In genomic region chr2:23241611-23242245, GRCh38 we compare ENCODE assay signal across 20 cellular contexts.
DNase-seq lines count a peak whose midpoint lies in the region; ATAC-seq, FAIRE-seq and TF ChIP-seq lines count a peak whose summit lies in the region.
"Had no signal": no experiment of that assay in that cellular context is flagged by ENCODE, and none has a peak within 500 bp of the region (broad histone marks: within the 10 kb centered on the region; RNA-seq: fewer than 3 reads in every experiment).

No MANE protein-coding gene starts in this region.

- no peak for FAIRE-seq in urothelium cell line (lab: Jason Lieb, UNC)

- H3K4me1 Mint-ChIP-seq in activated CD4-positive, alpha-beta T cell treated with anti-CD3 and anti-CD28 coated beads, Interleukin-2, amount 10 ng/mL, durations not matched to agents 24 days and 14 days = no peaks in the 10 kb centered on the region
- no peaks in the 10 kb centered on the region for H3K4me1 Mint-ChIP-seq in activated CD4-positive, alpha-beta T cell treated with anti-CD3 and anti-CD28 coated beads for 36 hours
- H3K4me1 Mint-ChIP-seq in stimulated activated naive B cell treated with anti-CD40 and anti-IgM and Interleukin-4, amounts not matched to agents 10 μg/mL and 1 μg/mL and 100 μg/mL, for 72 hours = no peaks in the 10 kb centered on the region
- H3K4me1 Mint-ChIP-seq in Calu3 (ENCODE audit: low read depth, unreplicated experiment) = no peaks in the 10 kb centered on the region
- H3K4me1 Mint-ChIP-seq: activated CD4-positive, alpha-beta memory T cell treated with anti-CD3 and anti-CD28 coated beads, Interleukin-2, amount 10 ng/mL, durations not matched to agents 7 days and 5 days; activated naive CD8-positive, alpha-beta T cell treated with anti-CD3 and anti-CD28 coated beads for 36 hours; T-cell had no signal

- no peak for ATAC-seq in activated CD4-positive, alpha-beta T cell treated with anti-CD3 and anti-CD28 coated beads for 36 hours
- no peak for ATAC-seq in GM18870 (IDR thresholded peaks at IDR 0.05; ENCODE audit: unreplicated experiment)
- ATAC-seq in stimulated activated naive B cell treated with anti-CD40 and anti-IgM and Interleukin-4, amounts not matched to agents 10 μg/mL and 1 μg/mL and 100 μg/mL, for 72 hours (replicated peaks) = no peak
- ATAC-seq: CD8-positive, alpha-beta T cell; foreskin keratinocyte; T-cell had no signal

- no peaks in the 10 kb centered on the region for H3K27me3 Mint-ChIP-seq in activated CD4-positive, alpha-beta T cell treated with anti-CD3 and anti-CD28 coated beads, Interleukin-2, amount 10 ng/mL, durations not matched to agents 24 days and 14 days
- peaks cover 3% of the 10 kb centered on the region for H3K27me3 Mint-ChIP-seq in activated CD4-positive, alpha-beta T cell treated with anti-CD3 and anti-CD28 coated beads for 36 hours
- H3K27me3 Mint-ChIP-seq in stimulated activated naive B cell treated with anti-CD40 and anti-IgM and Interleukin-4, amounts not matched to agents 10 μg/mL and 1 μg/mL and 100 μg/mL, for 72 hours = peaks cover 0 to 4% of the 10 kb centered on the region in 2 donors
- no peaks in the 10 kb centered on the region for H3K27me3 Mint-ChIP-seq in Calu3 (ENCODE audit: unreplicated experiment)
- H3K27me3 Mint-ChIP-seq: activated CD4-positive, alpha-beta memory T cell treated with anti-CD3 and anti-CD28 coated beads, Interleukin-2, amount 10 ng/mL, durations not matched to agents 7 days and 5 days had no signal

- BruUV-seq in Calu3 (replicated peaks; lab: Mats Ljungman, UMichigan) = no TSS peak

- H3K36me3 Mint-ChIP-seq in activated CD4-positive, alpha-beta T cell treated with anti-CD3 and anti-CD28 coated beads, Interleukin-2, amount 10 ng/mL, durations not matched to agents 24 days and 14 days (ENCODE audit: low read depth) = no peaks in the 10 kb centered on the region
- H3K36me3 Mint-ChIP-seq in activated CD4-positive, alpha-beta T cell treated with anti-CD3 and anti-CD28 coated beads for 36 hours (ENCODE audit: low read depth) = no peaks in the 10 kb centered on the region
- no peaks in the 10 kb centered on the region for H3K36me3 Mint-ChIP-seq in stimulated activated naive B cell treated with anti-CD40 and anti-IgM and Interleukin-4, amounts not matched to agents 10 μg/mL and 1 μg/mL and 100 μg/mL, for 72 hours
- no peaks in the 10 kb centered on the region for H3K36me3 Mint-ChIP-seq in Calu3 (ENCODE audit: insufficient read depth, unreplicated experiment)
- H3K36me3 Mint-ChIP-seq: activated naive CD8-positive, alpha-beta T cell treated with anti-CD3 and anti-CD28 coated beads for 36 hours; CD8-positive, alpha-beta T cell; T-cell had no signal

- TF ChIP-seq CTCF in Calu3 (IDR thresholded peaks at IDR 0.05; ENCODE audit: unreplicated experiment) = no peak

- peak; percentile 34 for DNase-seq in activated CD4-positive, alpha-beta T cell treated with anti-CD3 and anti-CD28 coated beads, Interleukin-2, amount 10 ng/mL, durations not matched to agents 24 days and 14 days
- no peak for DNase-seq in activated CD4-positive, alpha-beta T cell treated with anti-CD3 and anti-CD28 coated beads for 36 hours
- DNase-seq in NCI-H748 treated with DMSO at 0.1 percent for 48 hours (lab: John Stamatoyannopoulos, UW) (peak; percentile 25), kidney tubule cell (ENCODE audit: low spot score) (peak; percentile 55), urothelium cell line (ENCODE audit: low spot score) (peak; percentile 67), Calu3 (no peak)
- no peak for DNase-seq in stimulated activated naive B cell treated with anti-CD40 and anti-IgM and Interleukin-4, amounts not matched to agents 10 μg/mL and 1 μg/mL and 100 μg/mL, for 72 hours
- DNase-seq: activated CD4-positive, alpha-beta memory T cell treated with anti-CD3 and anti-CD28 coated beads, Interleukin-2, amount 10 ng/mL, durations not matched to agents 7 days and 5 days; activated naive CD8-positive, alpha-beta T cell treated with anti-CD3 and anti-CD28 coated beads for 36 hours; CD8-positive, alpha-beta T cell; cerebellar nuclear complex; foreskin keratinocyte; H7; NCI-H1092; NCI-H2029 treated with DMSO at 0.1 percent for 48 hours; NK-92 treated with Interleukin-12 subunit alpha and Interleukin-12 subunit beta, amount 100 ng/mL, for 24 hours; stomach; T-cell had no signal

- POLR2A ChIA-PET in activated CD4-positive, alpha-beta T cell treated with anti-CD3 and anti-CD28 coated beads for 36 hours (lab: Charles Lee) = no interaction called here

- no peak overlapping the region for H3K4me3 Mint-ChIP-seq in activated CD4-positive, alpha-beta T cell treated with anti-CD3 and anti-CD28 coated beads, Interleukin-2, amount 10 ng/mL, durations not matched to agents 24 days and 14 days
- H3K4me3 Mint-ChIP-seq in activated CD4-positive, alpha-beta T cell treated with anti-CD3 and anti-CD28 coated beads for 36 hours = no peak overlapping the region
- no peak overlapping the region for H3K4me3 Mint-ChIP-seq in stimulated activated naive B cell treated with anti-CD40 and anti-IgM and Interleukin-4, amounts not matched to agents 10 μg/mL and 1 μg/mL and 100 μg/mL, for 72 hours
- H3K4me3 Mint-ChIP-seq in Calu3 (ENCODE audit: low read depth, unreplicated experiment) = no peak overlapping the region
- H3K4me3 Mint-ChIP-seq: activated CD4-positive, alpha-beta memory T cell treated with anti-CD3 and anti-CD28 coated beads, Interleukin-2, amount 10 ng/mL, durations not matched to agents 7 days and 5 days; activated naive CD8-positive, alpha-beta T cell treated with anti-CD3 and anti-CD28 coated beads for 36 hours; CD8-positive, alpha-beta T cell; neural crest cell; T-cell had no signal

- intact Hi-C loops in activated CD4-positive, alpha-beta T cell treated with anti-CD3 and anti-CD28 coated beads, Interleukin-2, amount 10 ng/mL, durations not matched to agents 24 days and 14 days (cut with micrococcal nuclease) = no loop called here
- intact Hi-C loops in activated CD4-positive, alpha-beta T cell treated with anti-CD3 and anti-CD28 coated beads for 36 hours (cut with DNase I, micrococcal nuclease) = no loop called here
- intact Hi-C loops in Calu3 (cut with micrococcal nuclease; ENCODE audit: unreplicated experiment) = no loop called here

- H3K27ac Mint-ChIP-seq in activated CD4-positive, alpha-beta T cell treated with anti-CD3 and anti-CD28 coated beads, Interleukin-2, amount 10 ng/mL, durations not matched to agents 24 days and 14 days = no peak overlapping the region
- no peak overlapping the region for H3K27ac Mint-ChIP-seq in activated CD4-positive, alpha-beta T cell treated with anti-CD3 and anti-CD28 coated beads for 36 hours
- no peak overlapping the region for H3K27ac Mint-ChIP-seq in stimulated activated naive B cell treated with anti-CD40 and anti-IgM and Interleukin-4, amounts not matched to agents 10 μg/mL and 1 μg/mL and 100 μg/mL, for 72 hours
- H3K27ac Mint-ChIP-seq in Calu3 (ENCODE audit: unreplicated experiment) = no peak overlapping the region
- H3K27ac Mint-ChIP-seq: activated CD4-positive, alpha-beta memory T cell treated with anti-CD3 and anti-CD28 coated beads, Interleukin-2, amount 10 ng/mL, durations not matched to agents 7 days and 5 days; activated naive CD8-positive, alpha-beta T cell treated with anti-CD3 and anti-CD28 coated beads for 36 hours; CD8-positive, alpha-beta T cell; T-cell had no signal

- H3K9me3 Mint-ChIP-seq in activated CD4-positive, alpha-beta T cell treated with anti-CD3 and anti-CD28 coated beads, Interleukin-2, amount 10 ng/mL, durations not matched to agents 24 days and 14 days = no peaks in the 10 kb centered on the region
- no peaks in the 10 kb centered on the region for H3K9me3 Mint-ChIP-seq in activated CD4-positive, alpha-beta T cell treated with anti-CD3 and anti-CD28 coated beads for 36 hours (ENCODE audit: low read depth)
- H3K9me3 Mint-ChIP-seq in stimulated activated naive B cell treated with anti-CD40 and anti-IgM and Interleukin-4, amounts not matched to agents 10 μg/mL and 1 μg/mL and 100 μg/mL, for 72 hours = no peaks in the 10 kb centered on the region
- H3K9me3 Mint-ChIP-seq in Calu3 (ENCODE audit: low read depth, unreplicated experiment) = no peaks in the 10 kb centered on the region
- H3K9me3 Mint-ChIP-seq: activated CD4-positive, alpha-beta memory T cell treated with anti-CD3 and anti-CD28 coated beads, Interleukin-2, amount 10 ng/mL, durations not matched to agents 7 days and 5 days; activated naive CD8-positive, alpha-beta T cell treated with anti-CD3 and anti-CD28 coated beads for 36 hours; CD8-positive, alpha-beta T cell had no signal

- CTCF ChIA-PET in activated CD4-positive, alpha-beta T cell treated with anti-CD3 and anti-CD28 coated beads for 36 hours (lab: Charles Lee) = no interaction called here
- CTCF ChIA-PET in Calu3 (lab: Charles Lee) = no interaction called here

Comparison
In these comparisons a context has a peak if more than half of its experiments do, and no peak if none do; other contexts are left out.
1. DNase-seq: peak in activated CD4-positive, alpha-beta T cell treated with anti-CD3 and anti-CD28 coated beads, Interleukin-2, amount 10 ng/mL, durations not matched to agents 24 days and 14 days (single experiment), NCI-H748 treated with DMSO at 0.1 percent for 48 hours (single experiment), kidney tubule cell (single experiment) and urothelium cell line (single experiment); none in activated CD4-positive, alpha-beta T cell treated with anti-CD3 and anti-CD28 coated beads for 36 hours (single experiment), stimulated activated naive B cell treated with anti-CD40 and anti-IgM and Interleukin-4, amounts not matched to agents 10 μg/mL and 1 μg/mL and 100 μg/mL, for 72 hours (single experiment) and Calu3 (single experiment).